Comparison of ENCODE assay signal across 13 cellular contexts in genomic region chr17:67243284-67243683, GRCh38. TPM values are rescaled to one million over a fixed set of nuclear protein-coding genes. Genes with fewer than 3 reads are reported as not detected.
DNase-seq lines count a peak whose midpoint lies in the region; ATAC-seq and TF ChIP-seq lines count a peak whose summit lies in the region.
"Had no signal": no experiment of that assay in that cellular context is flagged by ENCODE, and none has a peak within 500 bp of the region (broad histone marks: within the 10 kb centered on the region; RNA-seq: fewer than 3 reads in every experiment).

No MANE protein-coding gene starts in this region.

- no peak for TF ChIP-seq CTCF in upper lobe of right lung (IDR thresholded peaks at IDR 0.05)

- peak overlapping the region; percentile 80 for H3K4me3 Mint-ChIP-seq in activated T-helper 17 cell treated with anti-CD3 and anti-CD28 coated beads, Interleukin-2, amount 50 U/mL, for 72 hours
- peak overlapping the region; percentile 82 to 94 (median 91) for H3K4me3 Mint-ChIP-seq in immature natural killer cell

- H3K36me3 Mint-ChIP-seq in activated T-helper 17 cell treated with anti-CD3 and anti-CD28 coated beads, Interleukin-2, amount 50 U/mL, for 72 hours (ENCODE audit: low read depth), result peaks cover 61% of the 10 kb centered on the region
- H3K36me3 Mint-ChIP-seq in immature natural killer cell, result peaks cover 6 to 18% (median 17%) of the 10 kb centered on the region in 3 donors

- peaks cover 17% of the 10 kb centered on the region for H3K36me3 ChIP-seq in upper lobe of right lung
- H3K36me3 ChIP-seq: ovary had no signal

- intact Hi-C loops in right cardiac atrium (cut with DNase I), result no loop called here
- intact Hi-C loops in Right ventricle myocardium superior (cut with DNase I), result no loop called here
- intact Hi-C loops in upper lobe of right lung (cut with DNase I), result no loop called here

- H3K9me3 Mint-ChIP-seq in activated T-helper 17 cell treated with anti-CD3 and anti-CD28 coated beads, Interleukin-2, amount 50 U/mL, for 72 hours, result no peaks in the 10 kb centered on the region
- H3K9me3 Mint-ChIP-seq in immature natural killer cell, result no peaks in the 10 kb centered on the region

- H3K4me1 ChIP-seq in right cardiac atrium (ENCODE audit: control insufficient read depth, insufficient read depth, low read length), result no peaks in the 10 kb centered on the region
- H3K4me1 ChIP-seq in upper lobe of right lung, result peaks cover 59% of the 10 kb centered on the region

- H3K4me1 Mint-ChIP-seq in activated T-helper 17 cell treated with anti-CD3 and anti-CD28 coated beads, Interleukin-2, amount 50 U/mL, for 72 hours, result peaks cover 56% of the 10 kb centered on the region
- peaks cover 71 to 77% of the 10 kb centered on the region in 2 donors for H3K4me1 Mint-ChIP-seq in immature natural killer cell

- no peaks in the 10 kb centered on the region for H3K27me3 Mint-ChIP-seq in activated T-helper 17 cell treated with anti-CD3 and anti-CD28 coated beads, Interleukin-2, amount 50 U/mL, for 72 hours
- peaks cover 11 to 25% (median 13%) of the 10 kb centered on the region in 3 donors for H3K27me3 Mint-ChIP-seq in immature natural killer cell (ENCODE audit: low read depth in 3 of 3)

- no peak for DNase-seq in right cardiac atrium
- DNase-seq in Right ventricle myocardium superior, result no peak
- no peak for DNase-seq in immature natural killer cell
- no peak for DNase-seq in upper lobe of right lung
- no peak for DNase-seq in stimulated activated naive CD4-positive, alpha-beta T cell treated with Interleukin-2 at 50 U/mL for 16 hours (lab: John Stamatoyannopoulos, UW)
- no peak for DNase-seq in NCI-H1105 treated with DMSO at 0.1 percent for 48 hours (lab: John Stamatoyannopoulos, UW)
- DNase-seq: activated CD4-positive, alpha-beta T cell treated with anti-CD3 and anti-CD28 coated beads, Interleukin-2, amount 50 U/mL, for 48 hours; esophagus squamous epithelium; NCI-H774; ovary; stomach had no signal

- no peak for ATAC-seq in right cardiac atrium
- ATAC-seq in Right ventricle myocardium superior (ENCODE audit: poor library complexity), result no peak
- no peak for ATAC-seq in activated T-helper 17 cell treated with anti-CD3 and anti-CD28 coated beads, Interleukin-2, amount 50 U/mL, for 72 hours (replicated peaks)
- no peak for ATAC-seq in upper lobe of right lung
- no peak for ATAC-seq in GM19328 (IDR thresholded peaks at IDR 0.05; ENCODE audit: unreplicated experiment)

- H3K4me3 ChIP-seq in right cardiac atrium (ENCODE audit: low read length) (peak overlapping the region; percentile 35), upper lobe of right lung (peak overlapping the region; percentile 98)

- no peaks in the 10 kb centered on the region for H3K27me3 ChIP-seq in right cardiac atrium (ENCODE audit: control insufficient read depth, insufficient read depth)
- H3K27me3 ChIP-seq in upper lobe of right lung, result no peaks in the 10 kb centered on the region
- H3K27me3 ChIP-seq: ovary, stomach had no signal

- no peak overlapping the region for H3K27ac ChIP-seq in right cardiac atrium (ENCODE audit: low read length)
- no peak overlapping the region for H3K27ac ChIP-seq in upper lobe of right lung
- H3K27ac ChIP-seq: ovary had no signal

- no peaks in the 10 kb centered on the region for H3K9me3 ChIP-seq in right cardiac atrium (ENCODE audit: control insufficient read depth, low read length)
- H3K9me3 ChIP-seq in upper lobe of right lung, result no peaks in the 10 kb centered on the region
- H3K9me3 ChIP-seq: esophagus squamous epithelium, ovary, stomach had no signal

- peak overlapping the region; percentile 95 for H3K27ac Mint-ChIP-seq in activated T-helper 17 cell treated with anti-CD3 and anti-CD28 coated beads, Interleukin-2, amount 50 U/mL, for 72 hours
- peak overlapping the region; percentile 88 to 94 (median 93) for H3K27ac Mint-ChIP-seq in immature natural killer cell

- WGBS in right cardiac atrium, result 81% methylated on average over 5 of the region's 5 CpGs

RNA-seq across cellular contexts. Expression of gene HELZ, which starts 1.7 kb away (rescaled TPM):
- total RNA-seq in right cardiac atrium (10 to 100 TPM; 32.2 to 43.9 (median 37.9) TPM), Right ventricle myocardium superior (33.3 TPM), upper lobe of right lung (72.5 TPM)
- polyA plus RNA-seq in right cardiac atrium (5.6 TPM), immature natural killer cell (100 to 1,000 TPM in 1 of 3 donors, 10 to 100 TPM in 2; 41.4 to 121 (median 44.2) TPM)
- 100 to 1,000 TPM in 1 of 2 donors, 10 to 100 TPM in 1; 81.9 to 117 TPM for total RNA-seq in activated T-helper 17 cell treated with anti-CD3 and anti-CD28 coated beads, Interleukin-2, amount 50 U/mL, for 72 hours
